Comparison of ENCODE assay signal across 13 cellular contexts in the genomic region with DNA sequence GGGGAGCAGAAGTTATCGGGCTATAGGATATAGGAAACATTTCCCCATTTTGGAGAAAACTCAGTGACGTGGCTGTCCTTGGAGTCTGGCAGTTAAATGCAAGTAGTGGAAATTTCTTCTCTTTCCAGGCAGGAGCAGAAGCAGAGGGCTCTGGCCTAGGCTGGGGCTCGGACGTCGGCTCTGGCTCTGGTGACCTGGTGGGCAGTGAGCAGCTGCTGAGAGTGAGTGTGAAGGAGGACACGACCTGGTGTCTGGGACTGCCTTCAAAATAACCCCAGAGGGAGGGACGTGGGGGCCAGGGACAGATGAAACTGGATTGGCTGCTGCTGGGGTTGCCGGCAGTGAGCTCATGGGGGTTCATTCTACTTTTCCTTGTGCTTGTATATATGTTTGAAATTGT.
DNase-seq lines count a peak whose midpoint lies in the region; ATAC-seq, FAIRE-seq and TF ChIP-seq lines count a peak whose summit lies in the region.
"Had no signal": no experiment of that assay in that cellular context is flagged by ENCODE, and none has a peak within 500 bp of the region (broad histone marks: within the 10 kb centered on the region; RNA-seq: fewer than 3 reads in every experiment).

No MANE protein-coding gene starts in this region.

- H3K27ac ChIP-seq in kidney (ENCODE audit: low read depth in 2 of 2, low read length in 2 of 2) (no peak overlapping the region), hepatocyte (no peak overlapping the region)
- H3K27ac ChIP-seq: BLaER1 treated with 17β-estradiol and CSF1 and Interleukin-3, amounts not matched to agents 10 nM and 100 nM had no signal

- peak; percentile 4 to 9 for DNase-seq in activated T-cell treated with anti-CD3 and anti-CD28 coated beads, Interleukin-2, amount 50 U/mL, for 48 hours
- DNase-seq in activated T-cell treated with anti-CD3 and anti-CD28 coated beads for 4 hours (no peak), kidney (peak; percentile 71), sciatic nerve (ENCODE audit: low spot score) (no peak), ureter (ENCODE audit: low spot score) (peak; percentile 33), hepatocyte (ENCODE audit: low spot score) (no peak), NCI-H510A treated with DMSO at 0.1 percent for 48 hours (lab: John Stamatoyannopoulos, UW) (no peak), NK-92 (lab: John Stamatoyannopoulos, UW; ENCODE audit: unreplicated experiment) (no peak)
- DNase-seq: KG1, NCI-H748 treated with DMSO at 0.1 percent for 48 hours had no signal

- FAIRE-seq in kidney (lab: Jason Lieb, UNC) = no peak

- H3K4me2 ChIP-seq in hepatocyte = no peak overlapping the region
- H3K4me2 ChIP-seq: GM23338 had no signal

- H4K20me1 ChIP-seq in hepatocyte (ENCODE audit: insufficient read depth, poor library complexity, severe bottlenecking) = no peaks in the 10 kb centered on the region
- H4K20me1 ChIP-seq: BLaER1 treated with 17β-estradiol and CSF1 and Interleukin-3, amounts not matched to agents 10 nM and 100 nM had no signal

- no peaks in the 10 kb centered on the region for H3K27me3 ChIP-seq in hepatocyte

- peak; percentile 84 for ATAC-seq in sciatic nerve
- ATAC-seq: GM23338, Panc1 had no signal

- H3K79me2 ChIP-seq in hepatocyte = no peaks in the 10 kb centered on the region

- H3K4me1 ChIP-seq in kidney (ENCODE audit: control insufficient read depth in 1 of 2, insufficient read depth in 1 of 2, low read depth in 1 of 2, low read length in 2 of 2) (no peaks in the 10 kb centered on the region), hepatocyte (ENCODE audit: insufficient read depth) (peaks cover 4% of the 10 kb centered on the region)

- H3K9ac ChIP-seq in kidney (ENCODE audit: low read length in 2 of 2) = no peak overlapping the region
- H3K9ac ChIP-seq: BLaER1 treated with 17β-estradiol and CSF1 and Interleukin-3, amounts not matched to agents 10 nM and 100 nM had no signal

- no peak overlapping the region for H2AFZ ChIP-seq in hepatocyte
- H2AFZ ChIP-seq: GM23338 had no signal

- H3K9me2 ChIP-seq in hepatocyte (replicated peaks; ENCODE audit: insufficient read depth) = no peaks in the 10 kb centered on the region

- H3K9me3 ChIP-seq in kidney (ENCODE audit: control insufficient read depth in 1 of 2, low read length in 2 of 2) = no peaks in the 10 kb centered on the region
- no peaks in the 10 kb centered on the region for H3K9me3 ChIP-seq in hepatocyte (ENCODE audit: low read depth)
- H3K9me3 ChIP-seq: BLaER1 treated with 17β-estradiol and CSF1 and Interleukin-3, amounts not matched to agents 10 nM and 100 nM had no signal

- intact Hi-C loops in kidney (cut with DNase I) (no loop called here), sciatic nerve (cut with DNase I) (no loop called here)

- H3K4me3 ChIP-seq in kidney (ENCODE audit: low read length in 2 of 2) (no peak overlapping the region), hepatocyte (no peak overlapping the region)
- H3K4me3 ChIP-seq: BLaER1 treated with 17β-estradiol and CSF1 and Interleukin-3, amounts not matched to agents 10 nM and 100 nM; GM23338 had no signal

- TF ChIP-seq CTCF in kidney (IDR thresholded peaks at IDR 0.05; ENCODE audit: borderline replicate concordance, extremely low read depth, insufficient read depth) (no peak), hepatocyte (IDR thresholded peaks at IDR 0.05; ENCODE audit: poor library complexity) (no peak)

- WGBS in hepatocyte (ENCODE audit: low lambda C conversion rate, missing lambda C conversion rate) = 86% methylated on average over 8 of the region's 8 CpGs

- H3K36me3 ChIP-seq in kidney (ENCODE audit: control insufficient read depth in 1 of 2, insufficient read depth in 2 of 2, low read length in 2 of 2) = no peaks in the 10 kb centered on the region
- H3K36me3 ChIP-seq in hepatocyte (replicated peaks; ENCODE audit: insufficient read depth, low read depth) = no peaks in the 10 kb centered on the region
- H3K36me3 ChIP-seq: BLaER1 treated with 17β-estradiol and CSF1 and Interleukin-3, amounts not matched to agents 10 nM and 100 nM had no signal

Comparison
In these comparisons a context has a peak if more than half of its experiments do, and no peak if none do; other contexts are left out.
1. DNase-seq: peak in activated T-cell treated with anti-CD3 and anti-CD28 coated beads, Interleukin-2, amount 50 U/mL, for 48 hours (2 of 2), kidney (single experiment) and ureter (single experiment); none in activated T-cell treated with anti-CD3 and anti-CD28 coated beads for 4 hours (single experiment), sciatic nerve (single experiment), hepatocyte (single experiment), NCI-H510A treated with DMSO at 0.1 percent for 48 hours (single experiment) and NK-92 (single experiment).